ENCODE assay signal across 28 cellular contexts in the genomic region with DNA sequence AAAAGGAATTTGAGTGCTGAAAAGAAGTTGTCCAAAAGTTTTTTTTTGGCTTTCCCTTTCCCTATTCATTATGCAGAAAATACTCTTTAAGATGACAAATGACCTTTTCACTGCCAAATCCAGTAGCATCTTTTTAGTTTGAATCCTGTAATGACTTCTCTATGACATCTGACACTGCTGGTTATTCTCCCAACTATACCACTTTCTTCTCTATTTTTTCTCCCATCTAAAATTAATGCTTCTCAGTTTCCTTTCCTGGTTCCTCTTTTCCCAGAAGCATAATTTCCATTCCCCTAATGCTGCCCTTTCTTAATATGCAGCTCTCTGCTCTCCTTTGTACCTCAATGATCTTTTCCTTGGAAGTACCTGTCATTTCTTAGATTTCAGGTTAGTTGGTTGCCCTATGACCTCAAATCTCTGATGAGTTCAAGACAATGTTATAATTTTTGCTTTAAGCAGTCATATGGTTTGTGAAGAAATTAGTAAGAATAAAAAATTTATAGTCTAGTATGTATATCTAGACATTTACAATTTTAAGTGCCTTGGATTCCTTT.
"Had no signal": no experiment of that assay in that cellular context is flagged by ENCODE, and none has a peak within 500 bp of the region (broad histone marks: within the 10 kb centered on the region; RNA-seq: fewer than 3 reads in every experiment).

No MANE protein-coding gene starts in this region.

- ATAC-seq: activated CD8-positive, alpha-beta T cell treated with anti-CD3 and anti-CD28 coated beads, Interleukin-2, amount 10 ng/mL, durations not matched to agents 7 days and 5 days; Panc1; Right ventricle myocardium inferior; T-cell had no signal

- H3K4me1 Mint-ChIP-seq: activated naive CD8-positive, alpha-beta T cell treated with anti-CD3 and anti-CD28 coated beads, Interleukin-2, amount 10 ng/mL, durations not matched to agents 7 days and 5 days; T-cell had no signal

- H3K4me3 Mint-ChIP-seq: activated CD8-positive, alpha-beta T cell treated with anti-CD3 and anti-CD28 coated beads, Interleukin-2, amount 10 ng/mL, durations not matched to agents 7 days and 5 days; activated naive CD8-positive, alpha-beta T cell treated with anti-CD3 and anti-CD28 coated beads, Interleukin-2, amount 10 ng/mL, durations not matched to agents 7 days and 5 days; T-cell; WTC11 had no signal

- H3K27ac Mint-ChIP-seq: activated CD8-positive, alpha-beta T cell treated with anti-CD3 and anti-CD28 coated beads, Interleukin-2, amount 10 ng/mL, durations not matched to agents 7 days and 5 days; activated naive CD8-positive, alpha-beta T cell treated with anti-CD3 and anti-CD28 coated beads, Interleukin-2, amount 10 ng/mL, durations not matched to agents 7 days and 5 days; T-cell; WTC11 had no signal

- H3K9me3 Mint-ChIP-seq: activated naive CD8-positive, alpha-beta T cell treated with anti-CD3 and anti-CD28 coated beads, Interleukin-2, amount 10 ng/mL, durations not matched to agents 7 days and 5 days; T-cell; WTC11 had no signal

- DNase-seq: activated CD4-positive, alpha-beta T cell treated with anti-CD3 and anti-CD28 coated beads for 48 hours; activated CD4-positive, alpha-beta T cell treated with anti-CD3 and anti-CD28 coated beads, Interleukin-2, amount 50 U/mL, for 4 hours; activated CD4-positive, CD25-positive, alpha-beta regulatory T cell treated with anti-CD3 and anti-CD28 coated beads, Interleukin-2, amount 50 U/mL, for 72 hours; activated CD8-positive, alpha-beta memory T cell treated with anti-CD3 and anti-CD28 coated beads, Interleukin-2, amount 50 U/mL, for 48 hours; activated CD8-positive, alpha-beta T cell treated with anti-CD3 and anti-CD28 coated beads, Interleukin-2, amount 10 ng/mL, durations not matched to agents 7 days and 5 days; activated naive CD4-positive, alpha-beta T cell treated with anti-CD3 and anti-CD28 coated beads, Interleukin-2, amount 50 U/mL, for 16 hours; activated naive CD8-positive, alpha-beta T cell treated with anti-CD3 and anti-CD28 coated beads, Interleukin-2, amount 10 ng/mL, durations not matched to agents 7 days and 5 days; activated T-cell treated with anti-CD3 and anti-CD28 coated beads, Interleukin-2, amount 50 U/mL, for 1 hour; adrenal gland; anterior cingulate cortex; cerebellar nuclear complex; colonic mucosa; Karpas-422; MM.1S; NCI-H1048; NCI-H1417; NCI-H1930; NCI-H2171; NCI-H2227 treated with DMSO at 0.1 percent for 48 hours; NCI-H526; NCI-H774; RPMI8226; T-cell; T-helper 2 cell; T1000 had no signal

- H3K36me3 Mint-ChIP-seq: activated naive CD8-positive, alpha-beta T cell treated with anti-CD3 and anti-CD28 coated beads, Interleukin-2, amount 10 ng/mL, durations not matched to agents 7 days and 5 days; T-cell; WTC11 had no signal
